ENCODE assay signal across 18 cellular contexts in genomic region chr5:127585661-127586060, GRCh38.
DNase-seq lines count a peak whose midpoint lies in the region; ATAC-seq and TF ChIP-seq lines count a peak whose summit lies in the region.
"Had no signal": no experiment of that assay in that cellular context is flagged by ENCODE, and none has a peak within 500 bp of the region (broad histone marks: within the 10 kb centered on the region; RNA-seq: fewer than 3 reads in every experiment).

No MANE protein-coding gene starts in this region.

- H3K27ac Mint-ChIP-seq in osteocyte (ENCODE audit: unreplicated experiment): no peak overlapping the region
- H3K27ac Mint-ChIP-seq: activated T-helper 1 cell treated with anti-CD3 and anti-CD28 coated beads, Interleukin-12 subunit alpha, Interleukin-12 subunit beta, Interleukin-2, Interleukin-4 antibody, amounts not matched to agents 30 ng/mL and 10 ng/mL and 1 ng/mL, durations not matched to agents 14 hours and 24 hours and 36 hours; stimulated activated naive CD8-positive, alpha-beta T cell treated with anti-CD3 and anti-CD28 coated beads, Interleukin-15, amount 100 ng/mL, for 72 hours had no signal

- H3K4me3 Mint-ChIP-seq in osteocyte (ENCODE audit: unreplicated experiment): no peak overlapping the region
- H3K4me3 Mint-ChIP-seq: activated T-helper 1 cell treated with anti-CD3 and anti-CD28 coated beads, Interleukin-12 subunit alpha, Interleukin-12 subunit beta, Interleukin-2, Interleukin-4 antibody, amounts not matched to agents 30 ng/mL and 10 ng/mL and 1 ng/mL, durations not matched to agents 14 hours and 24 hours and 36 hours; central memory CD8-positive, alpha-beta T cell; stimulated activated naive CD8-positive, alpha-beta T cell treated with anti-CD3 and anti-CD28 coated beads, Interleukin-15, amount 100 ng/mL, for 72 hours had no signal

- no peaks in the 10 kb centered on the region for H3K4me1 Mint-ChIP-seq in osteocyte (ENCODE audit: unreplicated experiment)
- H3K4me1 Mint-ChIP-seq: stimulated activated naive CD8-positive, alpha-beta T cell treated with anti-CD3 and anti-CD28 coated beads, Interleukin-15, amount 100 ng/mL, for 72 hours had no signal

- DNase-seq in NB4 (ENCODE audit: low read depth) (peak; percentile 33), renal cortical epithelial cell (ENCODE audit: low read depth) (peak; percentile 13), osteocyte (ENCODE audit: extremely low spot score, unreplicated experiment) (no peak), GF-D8 (lab: John Stamatoyannopoulos, UW) (no peak)
- DNase-seq in effector CD4-positive, alpha-beta T cell: no peak
- DNase-seq: activated CD4-positive, alpha-beta T cell treated with anti-CD3 and anti-CD28 coated beads, Interleukin-2, amount 50 U/mL, for 4 hours; adrenal gland; foreskin fibroblast; H7; left lung; NCI-H1092; psoas muscle; SHP77; stimulated activated naive CD8-positive, alpha-beta T cell treated with anti-CD3 and anti-CD28 coated beads, Interleukin-15, amount 100 ng/mL, for 72 hours had no signal

- ATAC-seq in GM19397 (IDR thresholded peaks at IDR 0.05; ENCODE audit: unreplicated experiment): peak; percentile 16
- ATAC-seq in HG02884 (IDR thresholded peaks at IDR 0.05; ENCODE audit: unreplicated experiment): peak; percentile 27
- ATAC-seq: left lung, psoas muscle had no signal

- H3K4me3 ChIP-seq in NB4 (ENCODE audit: low read depth, low read length): no peak overlapping the region
- H3K4me3 ChIP-seq: adrenal gland, left lung, psoas muscle had no signal

- H3K27me3 Mint-ChIP-seq in osteocyte (ENCODE audit: unreplicated experiment): peaks cover 40% of the 10 kb centered on the region
- H3K27me3 Mint-ChIP-seq: stimulated activated naive CD8-positive, alpha-beta T cell treated with anti-CD3 and anti-CD28 coated beads, Interleukin-15, amount 100 ng/mL, for 72 hours had no signal

- H3K36me3 Mint-ChIP-seq in osteocyte (ENCODE audit: unreplicated experiment): no peaks in the 10 kb centered on the region

- H3K9me3 Mint-ChIP-seq in osteocyte (ENCODE audit: unreplicated experiment): peaks cover 5% of the 10 kb centered on the region
- H3K9me3 Mint-ChIP-seq: activated T-helper 1 cell treated with anti-CD3 and anti-CD28 coated beads, Interleukin-12 subunit alpha, Interleukin-12 subunit beta, Interleukin-2, Interleukin-4 antibody, amounts not matched to agents 30 ng/mL and 10 ng/mL and 1 ng/mL, durations not matched to agents 14 hours and 24 hours and 36 hours; central memory CD8-positive, alpha-beta T cell; stimulated activated naive CD8-positive, alpha-beta T cell treated with anti-CD3 and anti-CD28 coated beads, Interleukin-15, amount 100 ng/mL, for 72 hours had no signal

- TF ChIP-seq CTCF in NB4 (IDR thresholded peaks at IDR 0.05; ENCODE audit: low read depth, low read length) (no peak), osteocyte (IDR thresholded peaks at IDR 0.05) (no peak)

- TF ChIP-seq POLR2A in NB4 (IDR thresholded peaks at IDR 0.05; ENCODE audit: extremely low read depth, insufficient read length): no peak

Comparison
In these comparisons a context has a peak if more than half of its experiments do, and no peak if none do; other contexts are left out.
1. DNase-seq: peak in NB4 (single experiment) and renal cortical epithelial cell (single experiment); none in effector CD4-positive, alpha-beta T cell (single experiment), osteocyte (single experiment) and GF-D8 (single experiment).